32 cellular contexts compared by ENCODE assay signal in the genomic region with DNA sequence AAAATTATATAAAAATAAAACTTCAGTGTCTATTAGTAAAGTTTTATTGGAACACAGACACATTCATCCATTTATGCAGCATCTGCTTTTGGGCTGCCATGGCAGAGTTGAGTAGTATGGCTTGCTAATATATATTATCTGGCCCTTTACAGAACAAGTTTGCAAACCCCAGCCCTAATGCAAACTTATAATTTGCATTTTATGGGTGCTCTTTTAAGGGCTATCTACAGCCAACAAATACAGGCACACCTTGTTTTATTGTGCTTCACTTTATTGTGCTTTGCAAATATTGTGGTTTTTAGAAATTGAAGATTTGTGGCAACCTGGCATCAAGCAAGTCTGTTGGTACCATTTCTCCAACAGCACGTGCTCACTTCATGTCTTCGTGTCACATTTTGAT. TPM values are rescaled to one million over a fixed set of nuclear protein-coding genes. Genes with fewer than 3 reads are reported as not detected.
"Had no signal": no experiment of that assay in that cellular context is flagged by ENCODE, and none has a peak within 500 bp of the region (broad histone marks: within the 10 kb centered on the region; RNA-seq: fewer than 3 reads in every experiment).

No MANE protein-coding gene starts in this region.

- H3K27me3 ChIP-seq: neural progenitor cell, neutrophil, right atrium auricular region, right lobe of liver, testis, thyroid gland, upper lobe of left lung, vagina had no signal

- H3K9ac ChIP-seq: neural progenitor cell had no signal

- ATAC-seq: left cardiac atrium; left lung; lower lobe of right lung; natural killer cell; right lobe of liver; stimulated activated naive B cell treated with anti-CD40 and anti-IgM and Interleukin-4, amounts not matched to agents 10 μg/mL and 1 μg/mL and 100 μg/mL, for 72 hours; stimulated activated naive CD8-positive, alpha-beta T cell treated with anti-CD3 and anti-CD28 coated beads, Interleukin-15, Interleukin-2, amounts not matched to agents 100 U/mL and 50 U/mL, for 24 hours had no signal

- H3K36me3 ChIP-seq: left lung, lower lobe of right lung, neural progenitor cell, neutrophil, right atrium auricular region, right lobe of liver, stomach, thyroid gland, transverse colon, upper lobe of left lung, vagina had no signal

- H3K27ac Mint-ChIP-seq: naive B cell; natural killer cell; nephron progenitor cell; neural progenitor cell; progenitor cell of endocrine pancreas; stimulated activated naive B cell treated with anti-CD40 and anti-IgM and Interleukin-4, amounts not matched to agents 10 μg/mL and 1 μg/mL and 100 μg/mL, for 72 hours had no signal

- H2AFZ ChIP-seq: neural progenitor cell had no signal

- H3K4me3 Mint-ChIP-seq: naive B cell; natural killer cell; nephron progenitor cell; neural progenitor cell; stimulated activated naive B cell treated with anti-CD40 and anti-IgM and Interleukin-4, amounts not matched to agents 10 μg/mL and 1 μg/mL and 100 μg/mL, for 72 hours had no signal

- H3K9me3 ChIP-seq: left lung, lower lobe of right lung, neutrophil, right atrium auricular region, right lobe of liver, testis, thyroid gland, transverse colon, upper lobe of left lung, vagina had no signal

- H3K4me3 ChIP-seq: left lung, lower lobe of right lung, neural progenitor cell, right atrium auricular region, right lobe of liver, stomach, testis, thyroid gland, transverse colon, upper lobe of left lung, vagina had no signal

- H3K27ac ChIP-seq: left lung, lower lobe of right lung, neural progenitor cell, neutrophil, right atrium auricular region, right lobe of liver, stomach, testis, thyroid gland, transverse colon, upper lobe of left lung, vagina had no signal

- H3K4me1 ChIP-seq: left lung, lower lobe of right lung, right atrium auricular region, right lobe of liver, stomach, testis, thyroid gland, transverse colon, upper lobe of left lung, vagina had no signal

- H3K4me1 Mint-ChIP-seq: naive B cell; natural killer cell; nephron progenitor cell; neural progenitor cell; stimulated activated naive B cell treated with anti-CD40 and anti-IgM and Interleukin-4, amounts not matched to agents 10 μg/mL and 1 μg/mL and 100 μg/mL, for 72 hours had no signal

- H3K9me3 Mint-ChIP-seq: natural killer cell had no signal

- H3K36me3 Mint-ChIP-seq: naive B cell; natural killer cell; neural progenitor cell; stimulated activated naive B cell treated with anti-CD40 and anti-IgM and Interleukin-4, amounts not matched to agents 10 μg/mL and 1 μg/mL and 100 μg/mL, for 72 hours had no signal

- H3K4me2 ChIP-seq: neural progenitor cell had no signal

- DNase-seq: hippocampal formation; kidney glomerular epithelial cell; left cardiac atrium; left lung; lower lobe of right lung; mesenchymal stem cell; naive B cell; natural killer cell; nephron progenitor cell; occipital lobe; right lobe of liver; stimulated activated CD4-positive, alpha-beta T cell treated with anti-CD3 and anti-CD28 coated beads, Interleukin-12 subunit alpha, Interleukin-12 subunit beta, amount 100 ng/mL, for 4 hours; stimulated activated CD4-positive, alpha-beta T cell treated with anti-CD3 and anti-CD28 coated beads, Interleukin-15, amount 100 ng/mL, for 24 hours; stimulated activated CD4-positive, alpha-beta T cell treated with anti-CD3 and anti-CD28 coated beads, Interleukin-2, amount 100 ng/mL, for 24 hours; stimulated activated CD4-positive, alpha-beta T cell treated with anti-CD3 and anti-CD28 coated beads, Interleukin-4, amount 100 ng/mL, for 1 hour; stimulated activated naive B cell treated with anti-CD40 and anti-IgM and Interleukin-4, amounts not matched to agents 10 μg/mL and 1 μg/mL and 100 μg/mL, for 72 hours; stimulated activated naive CD8-positive, alpha-beta T cell treated with anti-CD3 and anti-CD28 coated beads, Interleukin-15, Interleukin-2, amounts not matched to agents 100 U/mL and 50 U/mL, for 24 hours; stomach; testis; thyroid gland; transverse colon; upper lobe of left lung had no signal

RNA-seq across cellular contexts. Expression of a gene that starts 35.2 kb away (rescaled TPM):
- total RNA-seq: left cardiac atrium, left lung, liver, lower lobe of right lung, pulmonary artery endothelial cell, renal cortical epithelial cell, right atrium auricular region, right lobe of liver, skeletal muscle tissue, stomach, upper lobe of left lung, urinary bladder, vagina had no signal

RNA-seq across cellular contexts. Expression of a gene that starts 52.6 kb away (rescaled TPM):
- total RNA-seq: left lung, liver, lower lobe of right lung, natural killer cell, renal cortical epithelial cell, right atrium auricular region, right lobe of liver, skeletal muscle tissue, testis, transverse colon, upper lobe of left lung, vagina had no signal
